Comparison of ENCODE assay signal across 18 cellular contexts in genomic region chr7:155277385-155277994, GRCh38. TPM values are rescaled to one million over a fixed set of nuclear protein-coding genes. Genes with fewer than 3 reads are reported as not detected.
A peak's percentile ranks its signal among the peaks of the same experiment; 100 is the strongest.
DNase-seq lines count a peak whose midpoint lies in the region; ATAC-seq and TF ChIP-seq lines count a peak whose summit lies in the region.
"Had no signal": no experiment of that assay in that cellular context is flagged by ENCODE, and none has a peak within 500 bp of the region (broad histone marks: within the 10 kb centered on the region; RNA-seq: fewer than 3 reads in every experiment).

No MANE protein-coding gene starts in this region.

- peak; percentile 65 for ATAC-seq in activated CD4-positive, alpha-beta T cell treated with anti-CD3 and anti-CD28 coated beads for 36 hours
- peak; percentile 38 for ATAC-seq in stimulated activated naive CD8-positive, alpha-beta T cell treated with anti-CD3 and anti-CD28 coated beads, Interleukin-15, Interleukin-2, amounts not matched to agents 100 U/mL and 50 U/mL, for 24 hours
- ATAC-seq in stimulated activated naive CD8-positive, alpha-beta T cell treated with anti-CD3 and anti-CD28 coated beads, Interleukin-15, amount 100 ng/mL, for 72 hours = no peak
- ATAC-seq: psoas muscle, upper lobe of right lung had no signal

- no peak overlapping the region for H3K27ac Mint-ChIP-seq in activated CD4-positive, alpha-beta T cell treated with anti-CD3 and anti-CD28 coated beads for 36 hours
- no peak overlapping the region for H3K27ac Mint-ChIP-seq in stimulated activated naive CD8-positive, alpha-beta T cell treated with anti-CD3 and anti-CD28 coated beads, Interleukin-15, amount 100 ng/mL, for 72 hours
- H3K27ac Mint-ChIP-seq in activated CD4-positive, alpha-beta memory T cell treated with anti-CD3 and anti-CD28 coated beads, Interleukin-2, amount 10 ng/mL, durations not matched to agents 7 days and 5 days = peak overlapping the region; percentile 55
- H3K27ac Mint-ChIP-seq in glutamatergic neuron (ENCODE audit: unreplicated experiment) = no peak overlapping the region

- no peak for TF ChIP-seq CTCF in glutamatergic neuron (IDR thresholded peaks at IDR 0.05; ENCODE audit: partially characterized antibody, unreplicated experiment)

- peaks cover 35% of the 10 kb centered on the region for H3K4me1 Mint-ChIP-seq in activated CD4-positive, alpha-beta T cell treated with anti-CD3 and anti-CD28 coated beads for 36 hours
- H3K4me1 Mint-ChIP-seq in stimulated activated naive CD8-positive, alpha-beta T cell treated with anti-CD3 and anti-CD28 coated beads, Interleukin-15, amount 100 ng/mL, for 72 hours = peaks cover 8% of the 10 kb centered on the region
- H3K4me1 Mint-ChIP-seq in activated CD4-positive, alpha-beta memory T cell treated with anti-CD3 and anti-CD28 coated beads, Interleukin-2, amount 10 ng/mL, durations not matched to agents 7 days and 5 days = peaks cover 64% of the 10 kb centered on the region
- no peaks in the 10 kb centered on the region for H3K4me1 Mint-ChIP-seq in glutamatergic neuron (ENCODE audit: low read depth, unreplicated experiment)

- peaks cover 12% of the 10 kb centered on the region for H3K27me3 Mint-ChIP-seq in activated CD4-positive, alpha-beta T cell treated with anti-CD3 and anti-CD28 coated beads for 36 hours
- peaks cover 41% of the 10 kb centered on the region for H3K27me3 Mint-ChIP-seq in stimulated activated naive CD8-positive, alpha-beta T cell treated with anti-CD3 and anti-CD28 coated beads, Interleukin-15, amount 100 ng/mL, for 72 hours
- H3K27me3 Mint-ChIP-seq in activated CD4-positive, alpha-beta memory T cell treated with anti-CD3 and anti-CD28 coated beads, Interleukin-2, amount 10 ng/mL, durations not matched to agents 7 days and 5 days = peaks cover 26% of the 10 kb centered on the region
- no peaks in the 10 kb centered on the region for H3K27me3 Mint-ChIP-seq in glutamatergic neuron (ENCODE audit: unreplicated experiment)

- no peaks in the 10 kb centered on the region for H3K9me3 Mint-ChIP-seq in activated CD4-positive, alpha-beta T cell treated with anti-CD3 and anti-CD28 coated beads for 36 hours (ENCODE audit: low read depth)
- H3K9me3 Mint-ChIP-seq in stimulated activated naive CD8-positive, alpha-beta T cell treated with anti-CD3 and anti-CD28 coated beads, Interleukin-15, amount 100 ng/mL, for 72 hours = no peaks in the 10 kb centered on the region
- no peaks in the 10 kb centered on the region for H3K9me3 Mint-ChIP-seq in activated CD4-positive, alpha-beta memory T cell treated with anti-CD3 and anti-CD28 coated beads, Interleukin-2, amount 10 ng/mL, durations not matched to agents 7 days and 5 days
- peaks cover 3% of the 10 kb centered on the region for H3K9me3 Mint-ChIP-seq in glutamatergic neuron (ENCODE audit: unreplicated experiment)

- POLR2A ChIA-PET in activated CD4-positive, alpha-beta T cell treated with anti-CD3 and anti-CD28 coated beads for 36 hours (lab: Charles Lee) = no interaction called here
- POLR2A ChIA-PET in activated CD4-positive, alpha-beta memory T cell treated with anti-CD3 and anti-CD28 coated beads, Interleukin-2, amount 10 ng/mL, durations not matched to agents 7 days and 5 days (lab: Charles Lee) = interaction anchor here (1.3 to 3.7 kb wide), 3 partner anchors 12 to 22 kb away, joined by 3 to 34 read pairs (median 11); partner anchors contain the start of gene INSIG1

- CTCF ChIA-PET in activated CD4-positive, alpha-beta T cell treated with anti-CD3 and anti-CD28 coated beads for 36 hours (lab: Charles Lee) = no interaction called here
- CTCF ChIA-PET in activated CD4-positive, alpha-beta memory T cell treated with anti-CD3 and anti-CD28 coated beads, Interleukin-2, amount 10 ng/mL, durations not matched to agents 7 days and 5 days (lab: Charles Lee) = interaction anchor here (1.4 kb wide), 1 partner anchor 67 kb away, joined by 3 read pairs; no protein-coding TSS in a partner anchor

- H3K4me3 Mint-ChIP-seq in activated CD4-positive, alpha-beta T cell treated with anti-CD3 and anti-CD28 coated beads for 36 hours = no peak overlapping the region
- no peak overlapping the region for H3K4me3 Mint-ChIP-seq in stimulated activated naive CD8-positive, alpha-beta T cell treated with anti-CD3 and anti-CD28 coated beads, Interleukin-15, amount 100 ng/mL, for 72 hours
- H3K4me3 Mint-ChIP-seq in activated CD4-positive, alpha-beta memory T cell treated with anti-CD3 and anti-CD28 coated beads, Interleukin-2, amount 10 ng/mL, durations not matched to agents 7 days and 5 days = no peak overlapping the region
- H3K4me3 Mint-ChIP-seq in glutamatergic neuron (ENCODE audit: unreplicated experiment) = no peak overlapping the region

- H3K36me3 Mint-ChIP-seq in activated CD4-positive, alpha-beta T cell treated with anti-CD3 and anti-CD28 coated beads for 36 hours (ENCODE audit: low read depth) = no peaks in the 10 kb centered on the region
- no peaks in the 10 kb centered on the region for H3K36me3 Mint-ChIP-seq in activated CD4-positive, alpha-beta memory T cell treated with anti-CD3 and anti-CD28 coated beads, Interleukin-2, amount 10 ng/mL, durations not matched to agents 7 days and 5 days (ENCODE audit: low read depth)
- H3K36me3 Mint-ChIP-seq in glutamatergic neuron (ENCODE audit: unreplicated experiment) = no peaks in the 10 kb centered on the region

- peak; percentile 65 for DNase-seq in activated CD4-positive, alpha-beta T cell treated with anti-CD3 and anti-CD28 coated beads for 36 hours
- DNase-seq in activated CD4-positive, alpha-beta T cell treated with anti-CD3 and anti-CD28 coated beads, Interleukin-2, amount 50 U/mL, for 1 hour = no peak
- DNase-seq in stimulated activated naive CD8-positive, alpha-beta T cell treated with anti-CD3 and anti-CD28 coated beads, Interleukin-15, Interleukin-2, amounts not matched to agents 100 U/mL and 50 U/mL, for 24 hours = no peak
- DNase-seq in stimulated activated naive CD8-positive, alpha-beta T cell treated with anti-CD3 and anti-CD28 coated beads, Interleukin-15, amount 100 ng/mL, for 72 hours = no peak
- peak; percentile 59 for DNase-seq in activated CD4-positive, alpha-beta memory T cell treated with anti-CD3 and anti-CD28 coated beads, Interleukin-2, amount 10 ng/mL, durations not matched to agents 7 days and 5 days
- DNase-seq in germinal center (ENCODE audit: low spot score) (no peak), glutamatergic neuron (no peak), NOMO-1 (lab: John Stamatoyannopoulos, UW; ENCODE audit: unreplicated experiment in 2 of 2) (no peak)
- DNase-seq: 8988T; activated CD4-positive, alpha-beta T cell treated with anti-CD3 and anti-CD28 coated beads for 1 hour; kidney glomerular epithelial cell; mesendoderm; NCI-H187; NCI-H446 treated with DMSO at 0.1 percent for 48 hours; NK-92 treated with Interleukin-12 subunit alpha and Interleukin-12 subunit beta, amount 100 ng/mL, for 24 hours; psoas muscle; stomach had no signal

- intact Hi-C loops in activated CD4-positive, alpha-beta T cell treated with anti-CD3 and anti-CD28 coated beads for 36 hours (cut with DNase I, micrococcal nuclease) = no loop called here

RNA-seq across cellular contexts. Expression of gene INSIG1, which starts 20.2 kb away (rescaled TPM):
- total RNA-seq in activated CD4-positive, alpha-beta T cell treated with anti-CD3 and anti-CD28 coated beads for 36 hours = 100 to 1,000 TPM; 100 to 110 TPM
- 100 to 1,000 TPM; 276 to 283 TPM for total RNA-seq in activated CD4-positive, alpha-beta memory T cell treated with anti-CD3 and anti-CD28 coated beads, Interleukin-2, amount 10 ng/mL, durations not matched to agents 7 days and 5 days
- 95.2 TPM for total RNA-seq in glutamatergic neuron (ENCODE audit: unreplicated experiment)

Comparison
In these comparisons a context has a peak if more than half of its experiments do, and no peak if none do; other contexts are left out.
1. DNase-seq: peak in activated CD4-positive, alpha-beta T cell treated with anti-CD3 and anti-CD28 coated beads for 36 hours (single experiment) and activated CD4-positive, alpha-beta memory T cell treated with anti-CD3 and anti-CD28 coated beads, Interleukin-2, amount 10 ng/mL, durations not matched to agents 7 days and 5 days (single experiment); none in activated CD4-positive, alpha-beta T cell treated with anti-CD3 and anti-CD28 coated beads, Interleukin-2, amount 50 U/mL, for 1 hour (single experiment), stimulated activated naive CD8-positive, alpha-beta T cell treated with anti-CD3 and anti-CD28 coated beads, Interleukin-15, Interleukin-2, amounts not matched to agents 100 U/mL and 50 U/mL, for 24 hours (single experiment), stimulated activated naive CD8-positive, alpha-beta T cell treated with anti-CD3 and anti-CD28 coated beads, Interleukin-15, amount 100 ng/mL, for 72 hours (0 of 2), germinal center (single experiment), glutamatergic neuron (single experiment) and NOMO-1 (0 of 2).